ENCODE assay signal across 9 cellular contexts in the genomic region with DNA sequence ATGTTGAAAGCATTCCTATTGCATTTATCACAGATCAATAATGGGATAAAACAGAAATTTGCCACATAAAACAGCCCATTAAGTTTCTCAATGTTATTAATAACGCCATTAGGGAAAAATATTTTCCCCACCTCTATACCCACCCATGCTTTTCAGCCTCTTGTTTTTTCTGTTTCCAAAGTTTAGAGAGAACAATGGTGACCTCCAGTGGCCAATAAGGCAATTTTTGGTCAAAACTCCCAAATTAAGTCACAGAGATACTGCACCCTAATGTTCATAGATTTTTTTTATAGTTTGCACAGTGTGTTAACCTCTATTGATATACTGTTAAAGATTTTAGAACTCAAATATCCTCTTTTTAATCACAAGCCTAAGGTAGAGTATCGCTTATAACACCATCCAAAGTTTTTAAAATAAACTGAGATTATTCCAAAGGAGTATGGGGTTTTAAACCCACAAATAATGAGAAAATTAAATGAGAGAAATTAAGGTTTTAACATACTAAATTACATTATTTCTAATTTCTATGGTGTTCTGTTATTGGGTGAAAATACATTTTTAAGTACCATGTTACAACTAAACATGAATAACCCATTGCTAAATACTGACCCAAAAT.
A peak's percentile ranks its signal among the peaks of the same experiment; 100 is the strongest.
DNase-seq lines count a peak whose midpoint lies in the region; ATAC-seq and TF ChIP-seq lines count a peak whose summit lies in the region.
"Had no signal": no experiment of that assay in that cellular context is flagged by ENCODE, and none has a peak within 500 bp of the region (broad histone marks: within the 10 kb centered on the region; RNA-seq: fewer than 3 reads in every experiment).

No MANE protein-coding gene starts in this region.

- H3K4me3 Mint-ChIP-seq in activated T-helper 1 cell treated with anti-CD3 and anti-CD28 coated beads, Interleukin-12 subunit alpha, Interleukin-12 subunit beta, Interleukin-2, Interleukin-4 antibody, amounts not matched to agents 30 ng/mL and 10 ng/mL and 1 ng/mL, durations not matched to agents 14 hours and 24 hours and 36 hours, result no peak overlapping the region

- H3K4me1 Mint-ChIP-seq in activated T-helper 1 cell treated with anti-CD3 and anti-CD28 coated beads, Interleukin-12 subunit alpha, Interleukin-12 subunit beta, Interleukin-2, Interleukin-4 antibody, amounts not matched to agents 30 ng/mL and 10 ng/mL and 1 ng/mL, durations not matched to agents 14 hours and 24 hours and 36 hours (ENCODE audit: low read depth), result peaks cover 2% of the 10 kb centered on the region

- H3K4me3 ChIP-seq in dorsolateral prefrontal cortex (no peak overlapping the region), psoas muscle (no peak overlapping the region)
- H3K4me3 ChIP-seq: BLaER1 treated with 17β-estradiol and CSF1 and Interleukin-3, amounts not matched to agents 10 nM and 100 nM had no signal

- H3K27me3 Mint-ChIP-seq in activated T-helper 1 cell treated with anti-CD3 and anti-CD28 coated beads, Interleukin-12 subunit alpha, Interleukin-12 subunit beta, Interleukin-2, Interleukin-4 antibody, amounts not matched to agents 30 ng/mL and 10 ng/mL and 1 ng/mL, durations not matched to agents 14 hours and 24 hours and 36 hours (ENCODE audit: insufficient read depth), result peaks cover 13% of the 10 kb centered on the region

- no peaks in the 10 kb centered on the region for H3K36me3 Mint-ChIP-seq in activated T-helper 1 cell treated with anti-CD3 and anti-CD28 coated beads, Interleukin-12 subunit alpha, Interleukin-12 subunit beta, Interleukin-2, Interleukin-4 antibody, amounts not matched to agents 30 ng/mL and 10 ng/mL and 1 ng/mL, durations not matched to agents 14 hours and 24 hours and 36 hours (ENCODE audit: low read depth)

- ATAC-seq in psoas muscle (no peak), HG02973 (IDR thresholded peaks at IDR 0.05; ENCODE audit: unreplicated experiment) (no peak)

- H3K27ac ChIP-seq in dorsolateral prefrontal cortex, result no peak overlapping the region
- H3K27ac ChIP-seq in psoas muscle, result no peak overlapping the region
- H3K27ac ChIP-seq: BLaER1 treated with 17β-estradiol and CSF1 and Interleukin-3, amounts not matched to agents 10 nM and 100 nM had no signal

- H3K27ac Mint-ChIP-seq in activated T-helper 1 cell treated with anti-CD3 and anti-CD28 coated beads, Interleukin-12 subunit alpha, Interleukin-12 subunit beta, Interleukin-2, Interleukin-4 antibody, amounts not matched to agents 30 ng/mL and 10 ng/mL and 1 ng/mL, durations not matched to agents 14 hours and 24 hours and 36 hours, result no peak overlapping the region

- TF ChIP-seq CTCF in LNCAP (IDR thresholded peaks at IDR 0.05), result peak; percentile 59
- peak in 52 of 56 donors; percentile 13 to 66 (median 38) for TF ChIP-seq CTCF in dorsolateral prefrontal cortex (IDR thresholded peaks at IDR 0.05 in 54 of 56, conservative IDR thresholded peaks at IDR 0.05 in 2 of 56; ENCODE audit: low read depth in 1 of 56, partially characterized antibody in 56 of 56)
- TF ChIP-seq CTCF in psoas muscle (IDR thresholded peaks at IDR 0.05), result peak; percentile 14

- H3K9me3 Mint-ChIP-seq in activated T-helper 1 cell treated with anti-CD3 and anti-CD28 coated beads, Interleukin-12 subunit alpha, Interleukin-12 subunit beta, Interleukin-2, Interleukin-4 antibody, amounts not matched to agents 30 ng/mL and 10 ng/mL and 1 ng/mL, durations not matched to agents 14 hours and 24 hours and 36 hours, result no peaks in the 10 kb centered on the region

- intact Hi-C loops in dorsolateral prefrontal cortex (cut with DNase I) (no loop called here), psoas muscle (cut with DNase I) (no loop called here)
- intact Hi-C loops in activated T-helper 1 cell treated with anti-CD3 and anti-CD28 coated beads, Interleukin-12 subunit alpha, Interleukin-12 subunit beta, Interleukin-2, Interleukin-4 antibody, amounts not matched to agents 30 ng/mL and 10 ng/mL and 1 ng/mL, durations not matched to agents 14 hours and 24 hours and 36 hours (cut with micrococcal nuclease), result no loop called here

- 58 to 71% (median 58%) methylated on average over 2 of the region's 2 CpGs for WGBS in psoas muscle, 3 donors

- H3K36me3 ChIP-seq in psoas muscle (ENCODE audit: insufficient read depth in 1 of 2, low read depth in 1 of 2), result no peaks in the 10 kb centered on the region
- H3K36me3 ChIP-seq: BLaER1 treated with 17β-estradiol and CSF1 and Interleukin-3, amounts not matched to agents 10 nM and 100 nM had no signal

- peak; percentile 46 for DNase-seq in NCI-H1105 treated with DMSO at 0.1 percent for 48 hours (lab: John Stamatoyannopoulos, UW)
- no peak for DNase-seq in NCI-H1105 (lab: John Stamatoyannopoulos, UW)
- no peak for DNase-seq in dorsolateral prefrontal cortex
- DNase-seq in psoas muscle, result no peak
- DNase-seq in NCI-H2081 treated with DMSO at 0.1 percent for 48 hours (lab: John Stamatoyannopoulos, UW), result no peak
- DNase-seq in activated T-helper 1 cell treated with anti-CD3 and anti-CD28 coated beads, Interleukin-12 subunit alpha, Interleukin-12 subunit beta, Interleukin-2, Interleukin-4 antibody, amounts not matched to agents 30 ng/mL and 10 ng/mL and 1 ng/mL, durations not matched to agents 14 hours and 24 hours and 36 hours (ENCODE audit: low spot score), result no peak

- no peaks in the 10 kb centered on the region for H3K27me3 ChIP-seq in dorsolateral prefrontal cortex
- no peaks in the 10 kb centered on the region for H3K27me3 ChIP-seq in psoas muscle (ENCODE audit: insufficient read depth in 3 of 3, low read length in 2 of 3)
- H3K27me3 ChIP-seq: BLaER1 treated with 17β-estradiol and CSF1 and Interleukin-3, amounts not matched to agents 10 nM and 100 nM had no signal

- no peaks in the 10 kb centered on the region for H3K9me3 ChIP-seq in psoas muscle
- H3K9me3 ChIP-seq: BLaER1 treated with 17β-estradiol and CSF1 and Interleukin-3, amounts not matched to agents 10 nM and 100 nM had no signal

- H3K4me1 ChIP-seq in psoas muscle, result no peaks in the 10 kb centered on the region
